ENCODE assay signal across 16 cellular contexts in genomic region chr15:69141833-69142232, GRCh38.
"Had no signal": no experiment of that assay in that cellular context is flagged by ENCODE, and none has a peak within 500 bp of the region (broad histone marks: within the 10 kb centered on the region; RNA-seq: fewer than 3 reads in every experiment).

No MANE protein-coding gene starts in this region.

- H3K4me3 ChIP-seq: coronary artery, esophagus squamous epithelium, left lung, lower lobe of right lung, neural progenitor cell, ovary, stomach, suprapubic skin, thyroid gland had no signal

- H3K9me3 ChIP-seq: esophagus squamous epithelium, left lung, lower lobe of right lung, ovary, stomach, suprapubic skin, thyroid gland had no signal

- H3K4me1 ChIP-seq: left lung, lower lobe of right lung, thyroid gland had no signal

- DNase-seq: effector memory CD4-positive, alpha-beta T cell; esophagus squamous epithelium; foreskin fibroblast; kidney glomerular epithelial cell; left lung; lower lobe of right lung; ovary; right cardiac atrium; stimulated activated CD4-positive, alpha-beta T cell treated with anti-CD3 and anti-CD28 coated beads, Interleukin-12 subunit alpha, Interleukin-12 subunit beta, amount 100 ng/mL, for 4 hours; stimulated activated naive CD4-positive, alpha-beta T cell; stomach; thyroid gland had no signal

- H3K36me3 ChIP-seq: esophagus squamous epithelium, left lung, lower lobe of right lung, neural progenitor cell, ovary, stomach, suprapubic skin, thyroid gland had no signal

- H3K27me3 ChIP-seq: left lung, neural progenitor cell, ovary, thyroid gland had no signal

- H3K27ac ChIP-seq: coronary artery, epithelial cell of prostate, esophagus squamous epithelium, left lung, lower lobe of right lung, neural progenitor cell, ovary, stomach, suprapubic skin, thyroid gland had no signal
